In genomic region chr10:131921191-131921590, GRCh38 we compare ENCODE assay signal across 11 cellular contexts. TPM values are rescaled to one million over a fixed set of nuclear protein-coding genes. Genes with fewer than 3 reads are reported as not detected.
DNase-seq lines count a peak whose midpoint lies in the region; ATAC-seq and TF ChIP-seq lines count a peak whose summit lies in the region.
"Had no signal": no experiment of that assay in that cellular context is flagged by ENCODE, and none has a peak within 500 bp of the region (broad histone marks: within the 10 kb centered on the region; RNA-seq: fewer than 3 reads in every experiment).

No MANE protein-coding gene starts in this region.

- H3K4me3 ChIP-seq in body of pancreas = no peak overlapping the region
- H3K4me3 ChIP-seq: coronary artery, psoas muscle had no signal

- WGBS in body of pancreas, 2 donors = 71 to 73% methylated on average over 8 of the region's 8 CpGs

- no peaks in the 10 kb centered on the region for H3K9me3 ChIP-seq in body of pancreas

- no peak for DNase-seq in left ventricle myocardium superior
- no peak for DNase-seq in left cardiac atrium
- DNase-seq in glutamatergic neuron = peak; percentile 36
- DNase-seq in activated gamma-delta T cell (lab: John Stamatoyannopoulos, UW) = no peak
- no peak for DNase-seq in body of pancreas
- DNase-seq in activated T-cell treated with anti-CD3 and anti-CD28 coated beads, Interleukin-2, amount 50 U/mL, for 4 hours = no peak
- DNase-seq: psoas muscle, SIG-M5 had no signal

- no peak for TF ChIP-seq POLR2A in body of pancreas (IDR thresholded peaks at IDR 0.05)

- no peaks in the 10 kb centered on the region for H3K27me3 ChIP-seq in body of pancreas

- peaks cover 2% of the 10 kb centered on the region for H3K9me3 Mint-ChIP-seq in glutamatergic neuron (ENCODE audit: unreplicated experiment)
- peaks cover 14% of the 10 kb centered on the region for H3K9me3 Mint-ChIP-seq in activated T-cell treated with anti-CD3 and anti-CD28 coated beads, Interleukin-2, amount 50 U/mL, for 4 hours

- H3K4me1 ChIP-seq in body of pancreas = peaks cover 13% of the 10 kb centered on the region

- H3K4me1 Mint-ChIP-seq in glutamatergic neuron (ENCODE audit: low read depth, unreplicated experiment) = peaks cover 6% of the 10 kb centered on the region
- peaks cover 63% of the 10 kb centered on the region for H3K4me1 Mint-ChIP-seq in activated T-cell treated with anti-CD3 and anti-CD28 coated beads, Interleukin-2, amount 50 U/mL, for 4 hours (ENCODE audit: low read depth)

- peak; percentile 44 for ATAC-seq in left ventricle myocardium superior
- ATAC-seq in left cardiac atrium = no peak
- ATAC-seq in HG03025 (IDR thresholded peaks at IDR 0.05; ENCODE audit: low FRiP score, unreplicated experiment) = peak; percentile 57
- no peak for ATAC-seq in body of pancreas
- ATAC-seq in GM19467 (IDR thresholded peaks at IDR 0.05; ENCODE audit: unreplicated experiment) = no peak
- no peak for ATAC-seq in activated T-cell treated with anti-CD3 and anti-CD28 coated beads, Interleukin-2, amount 50 U/mL, for 4 hours

- H3K27ac ChIP-seq in body of pancreas = no peak overlapping the region
- H3K27ac ChIP-seq: coronary artery, psoas muscle had no signal

- H3K4me3 Mint-ChIP-seq in glutamatergic neuron (ENCODE audit: unreplicated experiment) = no peak overlapping the region
- no peak overlapping the region for H3K4me3 Mint-ChIP-seq in activated T-cell treated with anti-CD3 and anti-CD28 coated beads, Interleukin-2, amount 50 U/mL, for 4 hours

- peaks cover 3% of the 10 kb centered on the region for H3K27me3 Mint-ChIP-seq in glutamatergic neuron (ENCODE audit: unreplicated experiment)
- H3K27me3 Mint-ChIP-seq in activated T-cell treated with anti-CD3 and anti-CD28 coated beads, Interleukin-2, amount 50 U/mL, for 4 hours (ENCODE audit: low read depth) = no peaks in the 10 kb centered on the region

- TF ChIP-seq CTCF in glutamatergic neuron (IDR thresholded peaks at IDR 0.05; ENCODE audit: partially characterized antibody, unreplicated experiment) = no peak
- no peak for TF ChIP-seq CTCF in body of pancreas (IDR thresholded peaks at IDR 0.05)

- intact Hi-C loops in left ventricle myocardium superior (cut with micrococcal nuclease) (no loop called here), left cardiac atrium (cut with DNase I) (no loop called here), body of pancreas (cut with DNase I) (no loop called here)

- H3K36me3 ChIP-seq in body of pancreas (replicated peaks in 1 of 2; ENCODE audit: insufficient read depth in 1 of 2, low read depth in 2 of 2) = no peaks in the 10 kb centered on the region

- H3K36me3 Mint-ChIP-seq in glutamatergic neuron (ENCODE audit: unreplicated experiment) = peaks cover 11% of the 10 kb centered on the region
- peaks cover 36% of the 10 kb centered on the region for H3K36me3 Mint-ChIP-seq in activated T-cell treated with anti-CD3 and anti-CD28 coated beads, Interleukin-2, amount 50 U/mL, for 4 hours (ENCODE audit: insufficient read depth)

- H3K27ac Mint-ChIP-seq in glutamatergic neuron (ENCODE audit: unreplicated experiment) = no peak overlapping the region

RNA-seq across cellular contexts. Expression of gene PPP2R2D, which starts 20.4 kb away (rescaled TPM):
- total RNA-seq in left ventricle myocardium superior (43.1 TPM), left cardiac atrium (10 to 100 TPM; 30.0 to 38.4 TPM), glutamatergic neuron (ENCODE audit: unreplicated experiment) (42.8 TPM), body of pancreas (10 to 100 TPM; 43.1 to 52.4 TPM)
- 10 to 100 TPM; 22.6 to 25.7 (median 24.1) TPM for total RNA-seq in activated T-cell treated with anti-CD3 and anti-CD28 coated beads, Interleukin-2, amount 50 U/mL, for 4 hours

Comparison
In these comparisons a context has a peak if more than half of its experiments do, and no peak if none do; other contexts are left out.
1. ATAC-seq: peak in left ventricle myocardium superior (single experiment) and HG03025 (single experiment); none in left cardiac atrium (0 of 2), body of pancreas (single experiment), GM19467 (single experiment) and activated T-cell treated with anti-CD3 and anti-CD28 coated beads, Interleukin-2, amount 50 U/mL, for 4 hours (0 of 2).